In the genomic region with DNA sequence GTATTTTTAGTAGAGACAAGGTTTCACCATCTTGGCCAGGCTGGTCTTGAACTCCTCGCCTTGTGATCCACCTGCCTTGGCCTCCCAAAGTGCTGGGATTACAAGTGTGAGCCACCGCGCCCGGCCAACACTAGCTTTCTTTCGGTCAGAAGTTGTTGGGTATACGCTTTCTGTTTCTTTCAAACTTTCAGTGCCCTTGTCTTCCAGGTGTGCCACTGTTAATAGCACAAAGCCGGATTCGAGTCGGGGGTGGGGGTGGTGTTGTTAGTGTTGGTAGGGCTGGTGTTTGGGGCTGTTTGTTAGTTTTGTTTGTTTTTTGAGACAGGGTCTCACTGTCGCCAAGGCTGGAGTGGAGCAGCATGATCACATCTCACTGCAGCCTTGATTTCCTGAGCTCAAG, we compare ENCODE assay signal across 31 cellular contexts.
"Had no signal": no experiment of that assay in that cellular context is flagged by ENCODE, and none has a peak within 500 bp of the region (broad histone marks: within the 10 kb centered on the region; RNA-seq: fewer than 3 reads in every experiment).

No MANE protein-coding gene starts in this region.

- ATAC-seq: activated CD4-positive, alpha-beta T cell treated with anti-CD3 and anti-CD28 coated beads for 36 hours; activated CD4-positive, CD25-positive, alpha-beta regulatory T cell treated with anti-CD3 and anti-CD28 coated beads, Interleukin-2, amount 50 U/mL, for 24 hours; activated CD8-positive, alpha-beta memory T cell treated with anti-CD3 and anti-CD28 coated beads, Interleukin-2, amount 10 ng/mL, durations not matched to agents 7 days and 5 days; activated CD8-positive, alpha-beta T cell treated with anti-CD3 and anti-CD28 coated beads, Interleukin-2, amount 10 ng/mL, durations not matched to agents 7 days and 5 days; activated naive CD8-positive, alpha-beta T cell treated with anti-CD3 and anti-CD28 coated beads, Interleukin-2, amount 50 U/mL, for 24 hours; WTC11 had no signal

- H3K4me1 ChIP-seq: ascending aorta had no signal

- H3K9me3 ChIP-seq: ascending aorta had no signal

- H3K36me3 ChIP-seq: ascending aorta, cardiac muscle cell, WERI-Rb-1 had no signal

- H3K27ac ChIP-seq: ascending aorta, cardiac muscle cell, WERI-Rb-1 had no signal

- H3K4me3 ChIP-seq: ascending aorta, cardiac muscle cell had no signal

- DNase-seq: activated CD4-positive, alpha-beta memory T cell treated with anti-CD3 and anti-CD28 coated beads, Interleukin-2, amount 10 ng/mL, durations not matched to agents 7 days and 5 days; activated CD4-positive, alpha-beta T cell treated with anti-CD3 and anti-CD28 coated beads for 1 hour; activated CD4-positive, alpha-beta T cell treated with anti-CD3 and anti-CD28 coated beads for 36 hours; activated CD4-positive, alpha-beta T cell treated with anti-CD3 and anti-CD28 coated beads for 48 hours; activated CD4-positive, alpha-beta T cell treated with anti-CD3 and anti-CD28 coated beads, Interleukin-2, amount 10 ng/mL, durations not matched to agents 7 days and 5 days; activated CD4-positive, alpha-beta T cell treated with anti-CD3 and anti-CD28 coated beads, Interleukin-2, amount 50 U/mL, for 48 hours; activated CD4-positive, CD25-positive, alpha-beta regulatory T cell; activated CD8-positive, alpha-beta memory T cell treated with anti-CD3 and anti-CD28 coated beads for 24 hours; activated CD8-positive, alpha-beta memory T cell treated with anti-CD3 and anti-CD28 coated beads, Interleukin-2, amount 10 ng/mL, durations not matched to agents 7 days and 5 days; activated CD8-positive, alpha-beta memory T cell treated with anti-CD3 and anti-CD28 coated beads, Interleukin-2, amount 50 U/mL, for 48 hours; activated CD8-positive, alpha-beta T cell treated with anti-CD3 and anti-CD28 coated beads, Interleukin-2, amount 10 ng/mL, durations not matched to agents 7 days and 5 days; activated effector memory CD4-positive, alpha-beta T cell treated with Interleukin-2 at 50 U/mL for 16 hours; activated gamma-delta T cell; activated naive CD4-positive, alpha-beta T cell treated with anti-CD3 and anti-CD28 coated beads, Interleukin-2, amount 10 ng/mL, durations not matched to agents 7 days and 5 days; activated naive CD4-positive, alpha-beta T cell treated with Interleukin-2 at 50 U/mL for 16 hours; activated naive CD8-positive, alpha-beta T cell treated with anti-CD3 and anti-CD28 coated beads, Interleukin-2, amount 10 ng/mL, durations not matched to agents 7 days and 5 days; activated naive CD8-positive, alpha-beta T cell treated with anti-CD3 and anti-CD28 coated beads, Interleukin-2, amount 50 U/mL, for 24 hours; activated T-cell treated with anti-CD3 and anti-CD28 coated beads, Interleukin-2, amount 50 U/mL, for 24 hours; activated T-cell treated with anti-CD3 and anti-CD28 coated beads, Interleukin-2, amount 50 U/mL, for 48 hours; amygdala; anterior cingulate cortex; caudate nucleus; cerebellar nuclear complex; T-helper 1 cell; T-helper 2 cell; T-helper 9 cell; WERI-Rb-1 had no signal

- H3K27me3 ChIP-seq: ascending aorta, cardiac muscle cell had no signal
